In the genomic region with DNA sequence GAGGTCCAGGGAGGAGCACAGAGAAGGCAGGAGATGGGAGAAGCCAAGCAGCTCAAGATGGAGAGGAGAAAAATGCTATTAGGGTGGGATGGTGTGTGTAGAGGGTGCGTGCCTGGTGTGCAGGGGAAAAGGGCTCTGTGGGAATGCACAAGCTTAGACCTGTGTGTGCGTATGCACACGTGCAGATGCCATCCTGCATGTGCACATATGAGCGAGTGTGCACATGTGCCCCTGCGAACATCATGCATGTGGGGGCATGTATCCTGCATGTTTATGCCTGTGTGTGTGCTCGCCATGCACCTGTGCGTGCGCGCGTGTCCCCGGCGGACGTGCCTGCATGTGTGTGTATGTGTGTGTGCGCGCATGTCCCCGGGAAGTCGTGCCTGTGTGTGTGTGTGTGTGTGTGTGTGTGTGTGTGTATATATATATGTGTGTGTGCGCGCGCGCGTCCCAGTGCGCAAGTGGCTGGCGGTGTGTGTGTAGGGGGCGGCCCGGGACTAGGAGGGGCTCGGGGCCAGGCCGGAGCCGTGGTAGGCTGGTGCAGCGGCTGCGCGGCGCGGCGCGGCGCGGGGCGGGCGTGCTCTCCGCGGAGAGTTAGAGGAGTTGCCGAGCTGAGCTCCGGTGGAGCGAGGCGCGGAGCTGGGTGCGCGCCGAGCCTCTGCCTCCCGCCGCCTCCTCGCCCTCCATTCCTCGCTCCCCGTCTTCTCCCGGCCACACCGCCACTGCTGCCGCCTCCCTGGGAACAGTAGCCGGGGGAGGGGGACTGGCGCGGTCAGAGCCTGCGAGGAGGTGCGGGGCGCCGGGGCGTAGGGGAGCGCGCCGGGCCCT, we compare ENCODE assay signal across 9 cellular contexts. TPM values are rescaled to one million over a fixed set of nuclear protein-coding genes. Genes with fewer than 3 reads are reported as not detected.
DNase-seq lines count a peak whose midpoint lies in the region; ATAC-seq, FAIRE-seq and TF ChIP-seq lines count a peak whose summit lies in the region.
"Had no signal": no experiment of that assay in that cellular context is flagged by ENCODE, and none has a peak within 500 bp of the region (broad histone marks: within the 10 kb centered on the region; RNA-seq: fewer than 3 reads in every experiment).

A gene (plus strand): TSS at position 601 of the 828 bp plus-strand sequence. CDS start 38,986 bp downstream, outside the sequence.

- no peaks in the 10 kb centered on the region for H3K36me3 Mint-ChIP-seq in stimulated activated memory B cell treated with anti-CD40 and anti-IgM and Interleukin-4, amounts not matched to agents 10 μg/mL and 1 μg/mL and 100 μg/mL, for 72 hours

- DNase-seq in NCI-H1417 (lab: John Stamatoyannopoulos, UW), result peak in 2 of 3 experiments; percentile 29 to 48
- DNase-seq in NCI-H1417 treated with DMSO at 0.1 percent for 48 hours (lab: John Stamatoyannopoulos, UW), result no peak
- peak in 1 of 4 experiments; percentile 12 for DNase-seq in K562 (ENCODE audit: extremely low read depth in 1 of 4, low spot score in 3 of 4)
- DNase-seq in keratinocyte (ENCODE audit: low read depth, low spot score), result peak; percentile 7
- no peak for DNase-seq in SIG-M5 treated with dmso at 0.1 percent for 504 hours (lab: John Stamatoyannopoulos, UW; ENCODE audit: unreplicated experiment)
- no peak for DNase-seq in NCI-H2107 treated with DMSO at 0.1 percent for 48 hours (lab: John Stamatoyannopoulos, UW; ENCODE audit: unreplicated experiment)

- in situ Hi-C loops in K562 (cut with MboI), result no loop called here

- peaks cover 38% of the 10 kb centered on the region for H3K4me1 Mint-ChIP-seq in stimulated activated memory B cell treated with anti-CD40 and anti-IgM and Interleukin-4, amounts not matched to agents 10 μg/mL and 1 μg/mL and 100 μg/mL, for 72 hours

- H3K36me3 ChIP-seq in K562 (ENCODE audit: control insufficient read depth, insufficient read depth, low read length) (no peaks in the 10 kb centered on the region), keratinocyte (ENCODE audit: control insufficient read depth in 2 of 2, extremely low read depth in 1 of 2, insufficient read depth in 2 of 2, low read length in 2 of 2) (no peaks in the 10 kb centered on the region)

- FAIRE-seq in K562 (lab: Jason Lieb, UNC) (no peak), keratinocyte (lab: Jason Lieb, UNC) (no peak)

- peaks cover 0 to 40% of the 10 kb centered on the region in 2 experiments; a peak in 3 of 5 replicates for H3K27me3 ChIP-seq in K562 (ENCODE audit: control insufficient read depth in 2 of 2, insufficient read depth in 2 of 2, low read length in 2 of 2)
- peaks cover 43% of the 10 kb centered on the region for H3K27me3 ChIP-seq in keratinocyte (ENCODE audit: control insufficient read depth, extremely low read depth, insufficient read depth, low read length)

- H4K20me1 ChIP-seq in K562 (replicated peaks; ENCODE audit: control insufficient read depth, insufficient read depth, low read length) (no peaks in the 10 kb centered on the region; the same call in none of the 2 replicates), keratinocyte (ENCODE audit: control insufficient read depth, extremely low read depth, insufficient read depth, low read length) (no peaks in the 10 kb centered on the region)

- H3K9me3 Mint-ChIP-seq in stimulated activated memory B cell treated with anti-CD40 and anti-IgM and Interleukin-4, amounts not matched to agents 10 μg/mL and 1 μg/mL and 100 μg/mL, for 72 hours, result no peaks in the 10 kb centered on the region

- TF ChIP-seq EP300 in K562 (IDR thresholded peaks at IDR 0.05; ENCODE audit: low read length), result no peak

- H2AFZ ChIP-seq in K562 (ENCODE audit: low read depth, low read length) (no peak within 1 kb of the TSS), keratinocyte (ENCODE audit: control insufficient read depth, low read length) (peak within 1 kb of the TSS; percentile 15)

- H3K27ac ChIP-seq in K562 (ENCODE audit: extremely low read depth, low read depth, low read length), result no peak within 1 kb of the TSS
- no peak within 1 kb of the TSS for H3K27ac ChIP-seq in keratinocyte (ENCODE audit: control insufficient read depth, insufficient read depth, low read length)
- H3K27ac ChIP-seq: C4-2B had no signal

- POLR2A ChIA-PET in K562 (lab: Yijun Ruan, JAX), result no interaction called here

- H3K27me3 Mint-ChIP-seq in stimulated activated memory B cell treated with anti-CD40 and anti-IgM and Interleukin-4, amounts not matched to agents 10 μg/mL and 1 μg/mL and 100 μg/mL, for 72 hours, result peaks cover 84% of the 10 kb centered on the region

- H3K4me1 ChIP-seq in K562 (replicated peaks in 1 of 2; ENCODE audit: control insufficient read depth in 2 of 2, insufficient read depth in 2 of 2, low read length in 2 of 2), result peaks cover 0 to 23% of the 10 kb centered on the region in 2 experiments; a peak in 2 of 5 replicates
- peaks cover 5% of the 10 kb centered on the region for H3K4me1 ChIP-seq in keratinocyte (ENCODE audit: control insufficient read depth, extremely low read depth, insufficient read depth, low read length)

- intact Hi-C loops in K562 (cut with micrococcal nuclease), result no loop called here

- H3K4me3 Mint-ChIP-seq in stimulated activated memory B cell treated with anti-CD40 and anti-IgM and Interleukin-4, amounts not matched to agents 10 μg/mL and 1 μg/mL and 100 μg/mL, for 72 hours, result peak within 1 kb of the TSS; percentile 63

- CTCF ChIA-PET in K562 (lab: Yijun Ruan, JAX; ENCODE audit: low intra/inter-chr PET ratio), result no interaction called here

- H3K9me3 ChIP-seq in K562 (replicated peaks; ENCODE audit: control insufficient read depth, insufficient read depth, low read depth, low read length), result no peaks in the 10 kb centered on the region
- no peaks in the 10 kb centered on the region for H3K9me3 ChIP-seq in keratinocyte (ENCODE audit: control insufficient read depth, low read depth, low read length)

- no TSS peak for BruUV-seq in K562 (replicated peaks; lab: Mats Ljungman, UMichigan)

- ATAC-seq in K562, result peak; percentile 28; the same call in 2 of the 3 replicates
- ATAC-seq in stimulated activated memory B cell treated with anti-CD40 and anti-IgM and Interleukin-4, amounts not matched to agents 10 μg/mL and 1 μg/mL and 100 μg/mL, for 72 hours, result no peak
- ATAC-seq in GM18519 (IDR thresholded peaks at IDR 0.05; ENCODE audit: low FRiP score, unreplicated experiment), result no peak

- dilution Hi-C loops in keratinocyte (cut with MboI; ENCODE audit: extremely low pct_ligation_motif_present, low sequenced_read_pairs), result no loop called here

- no peaks in the 10 kb centered on the region for H3K9me1 ChIP-seq in K562 (ENCODE audit: control insufficient read depth, insufficient read depth, low read length)
- H3K9me1 ChIP-seq in keratinocyte (ENCODE audit: control insufficient read depth, extremely low read depth, insufficient read depth, low read length), result no peaks in the 10 kb centered on the region

- TF ChIP-seq CTCF in K562 (IDR thresholded peaks at IDR 0.05 in 2 of 3, conservative IDR thresholded peaks at IDR 0.05 in 1 of 3; ENCODE audit: insufficient read depth in 2 of 3, low read depth in 1 of 3, low read length in 3 of 3), result no peak
- TF ChIP-seq CTCF in keratinocyte (optimal IDR thresholded peaks at IDR 0.05 in 1 of 3, IDR thresholded peaks at IDR 0.05 in 1 of 3, conservative IDR thresholded peaks at IDR 0.05 in 1 of 3; ENCODE audit: extremely low read depth in 1 of 3, insufficient read depth in 2 of 3, low read length in 3 of 3), result no peak

- no peak within 1 kb of the TSS for H3K4me2 ChIP-seq in K562 (ENCODE audit: insufficient read depth, low read length)
- H3K4me2 ChIP-seq in keratinocyte (ENCODE audit: control insufficient read depth, extremely low read depth, insufficient read depth, low read depth, low read length), result peak within 1 kb of the TSS; percentile 77

- TF ChIP-seq RAD21 in K562 (CRISPR knock-in tag; conservative IDR thresholded peaks at IDR 0.05 in 1 of 2, IDR thresholded peaks at IDR 0.05 in 1 of 2), result no peak

- H3K27ac Mint-ChIP-seq in stimulated activated memory B cell treated with anti-CD40 and anti-IgM and Interleukin-4, amounts not matched to agents 10 μg/mL and 1 μg/mL and 100 μg/mL, for 72 hours, result no peak within 1 kb of the TSS

- H3K4me3 ChIP-seq in K562 (no peak within 1 kb of the TSS), keratinocyte (ENCODE audit: control insufficient read depth in 2 of 3, extremely low read depth in 1 of 3, insufficient read depth in 2 of 3, low read depth in 1 of 3, low read length in 3 of 3) (peak within 1 kb of the TSS; percentile 21 to 42 (median 35))

- 33% methylated on average over 17 of the region's 69 CpGs for WGBS in K562 (ENCODE audit: insufficient coverage, low coverage, missing lambda C conversion rate)

- H3K79me2 ChIP-seq in K562 (ENCODE audit: control insufficient read depth, insufficient read depth, low read length) (no peaks in the 10 kb centered on the region), keratinocyte (ENCODE audit: control insufficient read depth, insufficient read depth, low read length) (no peaks in the 10 kb centered on the region)

- H3K9ac ChIP-seq in K562 (ENCODE audit: insufficient read depth in 1 of 2, low read depth in 2 of 2, low read length in 2 of 2) (no peak within 1 kb of the TSS), keratinocyte (ENCODE audit: control insufficient read depth, extremely low read depth, insufficient read depth, low read length) (no peak within 1 kb of the TSS)

- no peak for TF ChIP-seq POLR2A in K562 (conservative IDR thresholded peaks at IDR 0.05)

RNA-seq across cellular contexts. Expression of the gene that starts here (rescaled TPM):
- total RNA-seq in K562 (2011; cell fraction: chromatin; rRNA removed; ENCODE audit: low replicate concordance), result not detected in 2 replicates
- not detected in 2 replicates for total RNA-seq in K562 (2011; cell fraction: nucleolus; rRNA removed)
- not detected in 2 replicates for total RNA-seq in K562 (2011; cell fraction: nucleoplasm; rRNA removed)
- 0.12 TPM in 1 of 2 replicates, not detected in the other for total RNA-seq in K562 (2014; rRNA removed)
- total RNA-seq in K562 (2014; rRNA removed; fragmentation: Illumina TruSeq; extraction: Trizol), result not detected in 2 replicates
- not detected in 2 replicates for total RNA-seq in K562 (2015; rRNA removed; fragmentation: Illumina TruSeq; extraction: Trizol)
- total RNA-seq in K562 (2021), result 0.02 TPM in 1 of 2 replicates, not detected in the other
- not detected in 2 replicates for polyA plus RNA-seq in K562 (2011; rRNA removed)
- polyA plus RNA-seq in K562 (2011; cell fraction: cytosol; rRNA removed), result 0.01 and 0.03 TPM in 2 replicates
- polyA plus RNA-seq in K562 (2011; cell fraction: nucleus; rRNA removed), result not detected in 2 replicates
- not detected in 2 replicates for polyA plus RNA-seq in K562 (2012)
- polyA plus RNA-seq in K562 (2014; fragmentation: Illumina TruSeq; extraction: Trizol), result not detected in 2 replicates
- polyA plus RNA-seq in K562 (2014; fragmentation: Nextera tagmentation; extraction: Ambion mirVana), result not detected
- polyA plus RNA-seq in K562 (2014; rRNA removed), result not detected in 2 replicates
- not detected in 2 replicates for polyA minus RNA-seq in K562 (2011; rRNA and poly(A)+ RNA removed)
- not detected in 2 replicates for polyA minus RNA-seq in K562 (2011; cell fraction: cytosol; rRNA and poly(A)+ RNA removed)
- not detected in 2 replicates for polyA minus RNA-seq in K562 (2011; cell fraction: nucleus; rRNA and poly(A)+ RNA removed)
- 0.04 to 0.15 TPM (median 0.07 TPM) in 3 replicates for polyA plus RNA-seq in keratinocyte
- not detected for polyA plus RNA-seq in keratinocyte (2011; ENCODE audit: low read depth)
- 0.07 and 0.19 TPM in 2 replicates for polyA plus RNA-seq in keratinocyte (2011; cell fraction: cytosol; rRNA removed)
- 0.23 and 0.49 TPM in 2 replicates for polyA plus RNA-seq in keratinocyte (2011; cell fraction: nucleus; rRNA removed)
- polyA plus RNA-seq in keratinocyte (2012; ENCODE audit: low replicate concordance), result 0.06 and 0.16 TPM in 2 replicates
- polyA minus RNA-seq in keratinocyte, result 0.03 to 0.53 TPM (median 0.20 TPM) in 3 replicates
- 0.38 TPM for polyA minus RNA-seq in keratinocyte (2011; cell fraction: cytosol; rRNA and poly(A)+ RNA removed)
- 0.23 and 0.74 TPM in 2 replicates for polyA minus RNA-seq in keratinocyte (2011; cell fraction: nucleus; rRNA and poly(A)+ RNA removed)

Comparison
In these comparisons a context has a peak if more than half of its experiments do, and no peak if none do; other contexts are left out.
1. DNase-seq: peak in NCI-H1417 (2 of 3); none in NCI-H1417 treated with DMSO at 0.1 percent for 48 hours (single experiment), SIG-M5 treated with dmso at 0.1 percent for 504 hours (single experiment) and NCI-H2107 treated with DMSO at 0.1 percent for 48 hours (single experiment).
2. Peak in ATAC-seq in K562; RNA of the gene not detected or under 1 TPM.
3. Peak in DNase-seq, H3K4me3 ChIP-seq and H3K4me2 ChIP-seq in keratinocyte; RNA of the gene not detected or under 1 TPM.